1 cellular context compared by ENCODE assay signal in genomic region chr1:241396747-241397691, GRCh38.
TF ChIP-seq lines count a peak whose summit lies in the region.

No MANE protein-coding gene starts in this region.

TF ChIP-seq in GM23338, 12 proteins besides CTCF, POLR2A, EP300 and RAD21 (continued from another document):
- no peak for TF ChIP-seq ZNF462 (CRISPR knock-in tag; IDR thresholded peaks at IDR 0.05)
- TF ChIP-seq EZH2 (IDR thresholded peaks at IDR 0.05; ENCODE audit: low read depth, unreplicated experiment) = no peak
- no peak for TF ChIP-seq EZH2phosphoT487 (IDR thresholded peaks at IDR 0.05; ENCODE audit: unreplicated experiment)
- TF ChIP-seq POLR2AphosphoS5 (IDR thresholded peaks at IDR 0.05; ENCODE audit: low read depth) = no peak
- no peak for TF ChIP-seq ETS1 (IDR thresholded peaks at IDR 0.05)
- no peak for TF ChIP-seq ZNF114 (CRISPR knock-in tag; IDR thresholded peaks at IDR 0.05)
- no peak for TF ChIP-seq JUNB (IDR thresholded peaks at IDR 0.05; ENCODE audit: unreplicated experiment)
- TF ChIP-seq CREB1 (CRISPR knock-in tag; IDR thresholded peaks at IDR 0.05; ENCODE audit: low read depth) = no peak
